Comparison of ENCODE assay signal across 17 cellular contexts in genomic region chr1:151977662-151978230, GRCh38. TPM values are rescaled to one million over a fixed set of nuclear protein-coding genes. Genes with fewer than 3 reads are reported as not detected.
DNase-seq lines count a peak whose midpoint lies in the region; ATAC-seq and TF ChIP-seq lines count a peak whose summit lies in the region.
"Had no signal": no experiment of that assay in that cellular context is flagged by ENCODE, and none has a peak within 500 bp of the region (broad histone marks: within the 10 kb centered on the region; RNA-seq: fewer than 3 reads in every experiment).

No MANE protein-coding gene starts in this region.

- H3K4me2 ChIP-seq in hepatocyte, result no peak overlapping the region

- H3K27me3 ChIP-seq in hepatocyte, result no peaks in the 10 kb centered on the region

- DNase-seq in RWPE1 (ENCODE audit: low spot score) (no peak), hepatocyte (ENCODE audit: low spot score) (no peak), NOMO-1 (lab: John Stamatoyannopoulos, UW; ENCODE audit: unreplicated experiment in 2 of 2) (no peak), UCSD-AML1 (lab: John Stamatoyannopoulos, UW; ENCODE audit: unreplicated experiment) (no peak), HK-2 (ENCODE audit: unreplicated experiment) (no peak)
- DNase-seq: DMS 273 treated with DMSO at 0.1 percent for 48 hours, DND-41, H7, NCI-H1105, NCI-H1694, NCI-H2081 treated with DMSO at 0.1 percent for 48 hours, NCI-H510A, NCI-H748 treated with DMSO at 0.1 percent for 48 hours, SW 1271 had no signal

- CTCF ChIA-PET in HEK293 (lab: Yijun Ruan, JAX), result interaction anchor here (0.7 to 3.1 kb wide), 3 partner anchors 9 to 44 kb away, joined by 3 to 15 read pairs (median 3); no protein-coding TSS in a partner anchor
- CTCF ChIA-PET in RWPE1 (lab: Yijun Ruan, JAX), result interaction anchor here (0.5 to 2.2 kb wide), 4 partner anchors 14 to 595 kb away, joined by 3 to 5 read pairs (median 3); no protein-coding TSS in a partner anchor

- H3K36me3 ChIP-seq in HEK293 (ENCODE audit: control insufficient read depth in 2 of 2, insufficient read depth in 1 of 2, low read length in 2 of 2) (peaks cover 3 to 21% of the 10 kb centered on the region in 2 experiments; a peak in 2 of 3 replicates), hepatocyte (replicated peaks; ENCODE audit: insufficient read depth, low read depth) (no peaks in the 10 kb centered on the region)

- H3K9me2 ChIP-seq in hepatocyte (replicated peaks; ENCODE audit: insufficient read depth), result no peaks in the 10 kb centered on the region

- H3K9me3 ChIP-seq in HEK293 (ENCODE audit: control insufficient read depth, insufficient read depth, low read depth, low read length), result no peaks in the 10 kb centered on the region
- no peaks in the 10 kb centered on the region for H3K9me3 ChIP-seq in hepatocyte (ENCODE audit: low read depth)

- ATAC-seq in HG03565 (IDR thresholded peaks at IDR 0.05; ENCODE audit: unreplicated experiment), result no peak

- H3K4me3 ChIP-seq in HEK293 (ENCODE audit: low read depth, low read length) (no peak overlapping the region), hepatocyte (no peak overlapping the region)

- no peaks in the 10 kb centered on the region for H3K79me2 ChIP-seq in hepatocyte

- POLR2A ChIA-PET in HEK293 (lab: Yijun Ruan, JAX), result interaction anchor here (1.1 to 3.0 kb wide), 3 partner anchors 11 to 15 kb away, joined by 3 to 15 read pairs (median 6); partner anchors contain the start of gene S100A10
- POLR2A ChIA-PET in RWPE1 (lab: Yijun Ruan, JAX; ENCODE audit: low non-redundant PET), result no interaction called here

- no peak overlapping the region for H2AFZ ChIP-seq in hepatocyte

- H3K27ac ChIP-seq in HEK293 (ENCODE audit: extremely low read depth, low read depth, low read length), result no peak overlapping the region
- H3K27ac ChIP-seq in RWPE1, result peak overlapping the region; percentile 68
- peak overlapping the region; percentile 79 for H3K27ac ChIP-seq in hepatocyte

- TF ChIP-seq CTCF in HEK293 (tag by site-specific recombination; IDR thresholded peaks at IDR 0.05) (no peak), RWPE1 (conservative IDR thresholded peaks at IDR 0.05; ENCODE audit: low read depth) (no peak), hepatocyte (IDR thresholded peaks at IDR 0.05; ENCODE audit: poor library complexity) (no peak)

- WGBS in hepatocyte (ENCODE audit: low lambda C conversion rate, missing lambda C conversion rate), result 48% methylated on average over 5 of the region's 5 CpGs

- peaks cover 25% of the 10 kb centered on the region for H3K4me1 ChIP-seq in HEK293 (ENCODE audit: control insufficient read depth, insufficient read depth, low read length)
- H3K4me1 ChIP-seq in hepatocyte (ENCODE audit: insufficient read depth), result peaks cover 62% of the 10 kb centered on the region

- no peaks in the 10 kb centered on the region for H4K20me1 ChIP-seq in hepatocyte (ENCODE audit: insufficient read depth, poor library complexity, severe bottlenecking)

TF ChIP-seq in HEK293, 187 proteins besides CTCF, POLR2A, EP300 and RAD21:
- TF ChIP-seq BCL11A (tag by site-specific recombination; IDR thresholded peaks at IDR 0.05; ENCODE audit: low read depth) (no peak), ZXDB (tag by site-specific recombination; IDR thresholded peaks at IDR 0.05) (no peak), ZNF629 (tag by site-specific recombination; IDR thresholded peaks at IDR 0.05) (no peak), EGR2 (tag by site-specific recombination; IDR thresholded peaks at IDR 0.05; ENCODE audit: low read depth) (peak; percentile 90), ZFHX2 (tag by site-specific recombination; conservative IDR thresholded peaks at IDR 0.05) (peak; percentile 80)

RNA-seq across cellular contexts. Expression of gene S100A10, which starts 15.9 kb away (rescaled TPM):
- 408 and 485 TPM in 2 replicates for total RNA-seq in hepatocyte
- polyA plus RNA-seq in hepatocyte, result 3,367 and 3,493 TPM in 2 replicates
- total RNA-seq: G401 had no signal

RNA-seq across cellular contexts. Expression of gene S100A11, which starts 59.1 kb away (rescaled TPM):
- 258 and 295 TPM in 2 replicates for total RNA-seq in hepatocyte
- polyA plus RNA-seq in hepatocyte, result 1,491 and 1,531 TPM in 2 replicates
- total RNA-seq: G401 had no signal
